Comparison of ENCODE assay signal across 1 cellular context in the genomic region with DNA sequence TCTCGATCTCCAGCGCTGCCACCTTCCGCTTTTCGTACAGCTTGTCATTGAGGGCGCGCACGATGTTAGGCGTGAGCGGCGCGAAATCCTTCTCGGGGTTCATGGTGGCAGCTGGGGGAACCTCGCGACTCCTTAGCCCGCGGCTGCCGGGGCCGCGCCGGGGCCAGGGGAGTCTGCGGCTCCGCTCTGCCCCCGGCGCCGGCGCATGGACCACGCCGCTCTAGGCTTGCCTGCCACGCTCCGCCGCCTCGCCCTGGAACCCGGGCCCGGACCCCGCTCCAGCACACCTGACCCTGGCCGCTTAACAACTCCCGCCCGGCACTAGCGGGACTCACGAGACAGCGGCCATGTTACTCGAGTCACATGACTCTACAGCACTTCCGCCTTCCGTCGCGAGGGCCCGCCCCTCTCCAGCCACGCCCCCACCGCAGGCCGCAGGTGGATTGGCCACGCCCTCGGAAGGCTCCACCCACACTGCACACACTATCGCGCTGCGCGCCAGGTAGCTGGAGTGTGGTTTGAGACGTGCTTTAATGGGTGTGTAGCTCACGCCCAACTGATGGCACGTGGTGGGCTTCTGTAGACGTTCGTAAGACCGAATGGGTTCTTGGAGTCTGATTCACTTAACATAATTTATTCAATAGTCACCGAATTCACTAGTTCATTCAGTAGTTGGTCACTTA.
TF ChIP-seq lines count a peak whose summit lies in the region.

A gene (minus strand): TSS at position 361 of the 683 bp plus-strand sequence. CDS start 258 bp downstream, at position 103.

TF ChIP-seq in K562, 482 proteins besides CTCF, POLR2A, EP300 and RAD21 (continued from another document and continues in another):
- TF ChIP-seq, protein P1, sequence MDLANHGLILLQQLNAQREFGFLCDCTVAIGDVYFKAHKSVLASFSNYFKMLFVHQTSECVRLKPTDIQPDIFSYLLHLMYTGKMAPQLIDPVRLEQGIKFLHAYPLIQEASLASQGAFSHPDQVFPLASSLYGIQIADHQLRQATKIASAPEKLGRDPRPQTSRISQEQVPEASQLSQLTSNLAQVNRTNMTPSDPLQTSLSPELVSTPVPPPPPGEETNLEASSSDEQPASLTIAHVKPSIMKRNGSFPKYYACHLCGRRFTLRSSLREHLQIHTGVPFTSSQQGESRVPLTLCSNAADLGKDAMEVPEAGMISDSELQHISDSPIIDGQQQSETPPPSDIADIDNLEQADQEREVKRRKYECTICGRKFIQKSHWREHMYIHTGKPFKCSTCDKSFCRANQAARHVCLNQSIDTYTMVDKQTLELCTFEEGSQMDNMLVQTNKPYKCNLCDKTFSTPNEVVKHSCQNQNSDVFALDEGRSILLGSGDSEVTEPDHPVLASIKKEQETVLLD (IDR thresholded peaks at IDR 0.05), result no peak
- TF ChIP-seq ILF3 (IDR thresholded peaks at IDR 0.05; ENCODE audit: borderline replicate concordance) (no peak), STAG1 (CRISPR knock-in tag; IDR thresholded peaks at IDR 0.05; ENCODE audit: borderline replicate concordance) (0 out of 2 replicates have a peak, but pooled peaks have one; percentile 8), SMARCA4 (IDR thresholded peaks at IDR 0.05) (0 out of 2 replicates have a peak, but pooled peaks have one; percentile 13), ZNF143 (CRISPR knock-in tag; IDR thresholded peaks at IDR 0.05) (no peak), MAFF (IDR thresholded peaks at IDR 0.05; ENCODE audit: low read length) (no peak), RBM14 (IDR thresholded peaks at IDR 0.05; ENCODE audit: borderline replicate concordance, insufficient read depth, low read depth, low read length) (no peak), DACH1 (IDR thresholded peaks at IDR 0.05; ENCODE audit: partially characterized antibody) (no peak), ZNF316 (IDR thresholded peaks at IDR 0.05) (no peak), ZNF75A (CRISPR knock-in tag; IDR thresholded peaks at IDR 0.05) (no peak), DPF2 (IDR thresholded peaks at IDR 0.05) (no peak), NR2C2 (CRISPR knock-in tag; IDR thresholded peaks at IDR 0.05) (no peak), NR2C2 (tag; IDR thresholded peaks at IDR 0.05) (peak; percentile 49; the same call in 1 of the 2 replicates), XRCC4 (IDR thresholded peaks at IDR 0.05; ENCODE audit: extremely low read depth, insufficient read depth, insufficient read length) (no peak), CBX8 (IDR thresholded peaks at IDR 0.05; ENCODE audit: borderline replicate concordance, extremely low read depth, low read depth, low read length, poor library complexity, severe bottlenecking) (no peak), STAT5A (IDR thresholded peaks at IDR 0.05; ENCODE audit: borderline replicate concordance, low read length) (no peak), RCOR1 (IDR thresholded peaks at IDR 0.05; ENCODE audit: borderline replicate concordance in 1 of 2, low read depth in 2 of 2, low read length in 2 of 2) (peak in 1 of 2 experiments; percentile 35; a peak in 1 of 4 replicates), MBD2 (IDR thresholded peaks at IDR 0.05; ENCODE audit: borderline replicate concordance, low read depth) (peak; percentile 24; the same call in 1 of the 2 replicates), PTBP1 (IDR thresholded peaks at IDR 0.05; ENCODE audit: low read depth, low read length) (no peak), ETV5 (CRISPR knock-in tag; IDR thresholded peaks at IDR 0.05; ENCODE audit: low read depth) (peak; percentile 60; the same call in 1 of the 2 replicates), MEF2A (IDR thresholded peaks at IDR 0.05; ENCODE audit: control insufficient read depth, low read depth, low read length) (no peak), RBFOX2 (IDR thresholded peaks at IDR 0.05; ENCODE audit: low read depth, low read length) (peak; percentile 96)
- TF ChIP-seq, protein P2, sequence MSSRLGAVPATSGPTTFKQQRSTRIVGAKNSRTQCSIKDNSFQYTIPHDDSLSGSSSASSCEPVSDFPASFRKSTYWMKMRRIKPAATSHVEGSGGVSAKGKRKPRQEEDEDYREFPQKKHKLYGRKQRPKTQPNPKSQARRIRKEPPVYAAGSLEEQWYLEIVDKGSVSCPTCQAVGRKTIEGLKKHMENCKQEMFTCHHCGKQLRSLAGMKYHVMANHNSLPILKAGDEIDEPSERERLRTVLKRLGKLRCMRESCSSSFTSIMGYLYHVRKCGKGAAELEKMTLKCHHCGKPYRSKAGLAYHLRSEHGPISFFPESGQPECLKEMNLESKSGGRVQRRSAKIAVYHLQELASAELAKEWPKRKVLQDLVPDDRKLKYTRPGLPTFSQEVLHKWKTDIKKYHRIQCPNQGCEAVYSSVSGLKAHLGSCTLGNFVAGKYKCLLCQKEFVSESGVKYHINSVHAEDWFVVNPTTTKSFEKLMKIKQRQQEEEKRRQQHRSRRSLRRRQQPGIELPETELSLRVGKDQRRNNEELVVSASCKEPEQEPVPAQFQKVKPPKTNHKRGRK (tag; IDR thresholded peaks at IDR 0.05), result no peak
- TF ChIP-seq, protein P3, sequence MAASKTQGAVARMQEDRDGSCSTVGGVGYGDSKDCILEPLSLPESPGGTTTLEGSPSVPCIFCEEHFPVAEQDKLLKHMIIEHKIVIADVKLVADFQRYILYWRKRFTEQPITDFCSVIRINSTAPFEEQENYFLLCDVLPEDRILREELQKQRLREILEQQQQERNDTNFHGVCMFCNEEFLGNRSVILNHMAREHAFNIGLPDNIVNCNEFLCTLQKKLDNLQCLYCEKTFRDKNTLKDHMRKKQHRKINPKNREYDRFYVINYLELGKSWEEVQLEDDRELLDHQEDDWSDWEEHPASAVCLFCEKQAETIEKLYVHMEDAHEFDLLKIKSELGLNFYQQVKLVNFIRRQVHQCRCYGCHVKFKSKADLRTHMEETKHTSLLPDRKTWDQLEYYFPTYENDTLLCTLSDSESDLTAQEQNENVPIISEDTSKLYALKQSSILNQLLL (CRISPR knock-in tag; IDR thresholded peaks at IDR 0.05; ENCODE audit: borderline replicate concordance), result no peak
- TF ChIP-seq, protein P4, sequence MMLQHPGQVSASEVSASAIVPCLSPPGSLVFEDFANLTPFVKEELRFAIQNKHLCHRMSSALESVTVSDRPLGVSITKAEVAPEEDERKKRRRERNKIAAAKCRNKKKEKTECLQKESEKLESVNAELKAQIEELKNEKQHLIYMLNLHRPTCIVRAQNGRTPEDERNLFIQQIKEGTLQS (IDR thresholded peaks at IDR 0.05), result no peak
- TF ChIP-seq, protein P4 (CRISPR knock-in tag; conservative IDR thresholded peaks at IDR 0.05), result peak; percentile 62; the same call in 1 of the 2 replicates
- TF ChIP-seq, protein P5, sequence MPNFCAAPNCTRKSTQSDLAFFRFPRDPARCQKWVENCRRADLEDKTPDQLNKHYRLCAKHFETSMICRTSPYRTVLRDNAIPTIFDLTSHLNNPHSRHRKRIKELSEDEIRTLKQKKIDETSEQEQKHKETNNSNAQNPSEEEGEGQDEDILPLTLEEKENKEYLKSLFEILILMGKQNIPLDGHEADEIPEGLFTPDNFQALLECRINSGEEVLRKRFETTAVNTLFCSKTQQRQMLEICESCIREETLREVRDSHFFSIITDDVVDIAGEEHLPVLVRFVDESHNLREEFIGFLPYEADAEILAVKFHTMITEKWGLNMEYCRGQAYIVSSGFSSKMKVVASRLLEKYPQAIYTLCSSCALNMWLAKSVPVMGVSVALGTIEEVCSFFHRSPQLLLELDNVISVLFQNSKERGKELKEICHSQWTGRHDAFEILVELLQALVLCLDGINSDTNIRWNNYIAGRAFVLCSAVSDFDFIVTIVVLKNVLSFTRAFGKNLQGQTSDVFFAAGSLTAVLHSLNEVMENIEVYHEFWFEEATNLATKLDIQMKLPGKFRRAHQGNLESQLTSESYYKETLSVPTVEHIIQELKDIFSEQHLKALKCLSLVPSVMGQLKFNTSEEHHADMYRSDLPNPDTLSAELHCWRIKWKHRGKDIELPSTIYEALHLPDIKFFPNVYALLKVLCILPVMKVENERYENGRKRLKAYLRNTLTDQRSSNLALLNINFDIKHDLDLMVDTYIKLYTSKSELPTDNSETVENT (CRISPR knock-in tag; IDR thresholded peaks at IDR 0.05), result peak; percentile 60; the same call in 1 of the 2 replicates
- TF ChIP-seq, protein P6, sequence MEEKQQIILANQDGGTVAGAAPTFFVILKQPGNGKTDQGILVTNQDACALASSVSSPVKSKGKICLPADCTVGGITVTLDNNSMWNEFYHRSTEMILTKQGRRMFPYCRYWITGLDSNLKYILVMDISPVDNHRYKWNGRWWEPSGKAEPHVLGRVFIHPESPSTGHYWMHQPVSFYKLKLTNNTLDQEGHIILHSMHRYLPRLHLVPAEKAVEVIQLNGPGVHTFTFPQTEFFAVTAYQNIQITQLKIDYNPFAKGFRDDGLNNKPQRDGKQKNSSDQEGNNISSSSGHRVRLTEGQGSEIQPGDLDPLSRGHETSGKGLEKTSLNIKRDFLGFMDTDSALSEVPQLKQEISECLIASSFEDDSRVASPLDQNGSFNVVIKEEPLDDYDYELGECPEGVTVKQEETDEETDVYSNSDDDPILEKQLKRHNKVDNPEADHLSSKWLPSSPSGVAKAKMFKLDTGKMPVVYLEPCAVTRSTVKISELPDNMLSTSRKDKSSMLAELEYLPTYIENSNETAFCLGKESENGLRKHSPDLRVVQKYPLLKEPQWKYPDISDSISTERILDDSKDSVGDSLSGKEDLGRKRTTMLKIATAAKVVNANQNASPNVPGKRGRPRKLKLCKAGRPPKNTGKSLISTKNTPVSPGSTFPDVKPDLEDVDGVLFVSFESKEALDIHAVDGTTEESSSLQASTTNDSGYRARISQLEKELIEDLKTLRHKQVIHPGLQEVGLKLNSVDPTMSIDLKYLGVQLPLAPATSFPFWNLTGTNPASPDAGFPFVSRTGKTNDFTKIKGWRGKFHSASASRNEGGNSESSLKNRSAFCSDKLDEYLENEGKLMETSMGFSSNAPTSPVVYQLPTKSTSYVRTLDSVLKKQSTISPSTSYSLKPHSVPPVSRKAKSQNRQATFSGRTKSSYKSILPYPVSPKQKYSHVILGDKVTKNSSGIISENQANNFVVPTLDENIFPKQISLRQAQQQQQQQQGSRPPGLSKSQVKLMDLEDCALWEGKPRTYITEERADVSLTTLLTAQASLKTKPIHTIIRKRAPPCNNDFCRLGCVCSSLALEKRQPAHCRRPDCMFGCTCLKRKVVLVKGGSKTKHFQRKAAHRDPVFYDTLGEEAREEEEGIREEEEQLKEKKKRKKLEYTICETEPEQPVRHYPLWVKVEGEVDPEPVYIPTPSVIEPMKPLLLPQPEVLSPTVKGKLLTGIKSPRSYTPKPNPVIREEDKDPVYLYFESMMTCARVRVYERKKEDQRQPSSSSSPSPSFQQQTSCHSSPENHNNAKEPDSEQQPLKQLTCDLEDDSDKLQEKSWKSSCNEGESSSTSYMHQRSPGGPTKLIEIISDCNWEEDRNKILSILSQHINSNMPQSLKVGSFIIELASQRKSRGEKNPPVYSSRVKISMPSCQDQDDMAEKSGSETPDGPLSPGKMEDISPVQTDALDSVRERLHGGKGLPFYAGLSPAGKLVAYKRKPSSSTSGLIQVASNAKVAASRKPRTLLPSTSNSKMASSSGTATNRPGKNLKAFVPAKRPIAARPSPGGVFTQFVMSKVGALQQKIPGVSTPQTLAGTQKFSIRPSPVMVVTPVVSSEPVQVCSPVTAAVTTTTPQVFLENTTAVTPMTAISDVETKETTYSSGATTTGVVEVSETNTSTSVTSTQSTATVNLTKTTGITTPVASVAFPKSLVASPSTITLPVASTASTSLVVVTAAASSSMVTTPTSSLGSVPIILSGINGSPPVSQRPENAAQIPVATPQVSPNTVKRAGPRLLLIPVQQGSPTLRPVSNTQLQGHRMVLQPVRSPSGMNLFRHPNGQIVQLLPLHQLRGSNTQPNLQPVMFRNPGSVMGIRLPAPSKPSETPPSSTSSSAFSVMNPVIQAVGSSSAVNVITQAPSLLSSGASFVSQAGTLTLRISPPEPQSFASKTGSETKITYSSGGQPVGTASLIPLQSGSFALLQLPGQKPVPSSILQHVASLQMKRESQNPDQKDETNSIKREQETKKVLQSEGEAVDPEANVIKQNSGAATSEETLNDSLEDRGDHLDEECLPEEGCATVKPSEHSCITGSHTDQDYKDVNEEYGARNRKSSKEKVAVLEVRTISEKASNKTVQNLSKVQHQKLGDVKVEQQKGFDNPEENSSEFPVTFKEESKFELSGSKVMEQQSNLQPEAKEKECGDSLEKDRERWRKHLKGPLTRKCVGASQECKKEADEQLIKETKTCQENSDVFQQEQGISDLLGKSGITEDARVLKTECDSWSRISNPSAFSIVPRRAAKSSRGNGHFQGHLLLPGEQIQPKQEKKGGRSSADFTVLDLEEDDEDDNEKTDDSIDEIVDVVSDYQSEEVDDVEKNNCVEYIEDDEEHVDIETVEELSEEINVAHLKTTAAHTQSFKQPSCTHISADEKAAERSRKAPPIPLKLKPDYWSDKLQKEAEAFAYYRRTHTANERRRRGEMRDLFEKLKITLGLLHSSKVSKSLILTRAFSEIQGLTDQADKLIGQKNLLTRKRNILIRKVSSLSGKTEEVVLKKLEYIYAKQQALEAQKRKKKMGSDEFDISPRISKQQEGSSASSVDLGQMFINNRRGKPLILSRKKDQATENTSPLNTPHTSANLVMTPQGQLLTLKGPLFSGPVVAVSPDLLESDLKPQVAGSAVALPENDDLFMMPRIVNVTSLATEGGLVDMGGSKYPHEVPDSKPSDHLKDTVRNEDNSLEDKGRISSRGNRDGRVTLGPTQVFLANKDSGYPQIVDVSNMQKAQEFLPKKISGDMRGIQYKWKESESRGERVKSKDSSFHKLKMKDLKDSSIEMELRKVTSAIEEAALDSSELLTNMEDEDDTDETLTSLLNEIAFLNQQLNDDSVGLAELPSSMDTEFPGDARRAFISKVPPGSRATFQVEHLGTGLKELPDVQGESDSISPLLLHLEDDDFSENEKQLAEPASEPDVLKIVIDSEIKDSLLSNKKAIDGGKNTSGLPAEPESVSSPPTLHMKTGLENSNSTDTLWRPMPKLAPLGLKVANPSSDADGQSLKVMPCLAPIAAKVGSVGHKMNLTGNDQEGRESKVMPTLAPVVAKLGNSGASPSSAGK (IDR thresholded peaks at IDR 0.05), result peak; percentile 88
- TF ChIP-seq, protein P7, sequence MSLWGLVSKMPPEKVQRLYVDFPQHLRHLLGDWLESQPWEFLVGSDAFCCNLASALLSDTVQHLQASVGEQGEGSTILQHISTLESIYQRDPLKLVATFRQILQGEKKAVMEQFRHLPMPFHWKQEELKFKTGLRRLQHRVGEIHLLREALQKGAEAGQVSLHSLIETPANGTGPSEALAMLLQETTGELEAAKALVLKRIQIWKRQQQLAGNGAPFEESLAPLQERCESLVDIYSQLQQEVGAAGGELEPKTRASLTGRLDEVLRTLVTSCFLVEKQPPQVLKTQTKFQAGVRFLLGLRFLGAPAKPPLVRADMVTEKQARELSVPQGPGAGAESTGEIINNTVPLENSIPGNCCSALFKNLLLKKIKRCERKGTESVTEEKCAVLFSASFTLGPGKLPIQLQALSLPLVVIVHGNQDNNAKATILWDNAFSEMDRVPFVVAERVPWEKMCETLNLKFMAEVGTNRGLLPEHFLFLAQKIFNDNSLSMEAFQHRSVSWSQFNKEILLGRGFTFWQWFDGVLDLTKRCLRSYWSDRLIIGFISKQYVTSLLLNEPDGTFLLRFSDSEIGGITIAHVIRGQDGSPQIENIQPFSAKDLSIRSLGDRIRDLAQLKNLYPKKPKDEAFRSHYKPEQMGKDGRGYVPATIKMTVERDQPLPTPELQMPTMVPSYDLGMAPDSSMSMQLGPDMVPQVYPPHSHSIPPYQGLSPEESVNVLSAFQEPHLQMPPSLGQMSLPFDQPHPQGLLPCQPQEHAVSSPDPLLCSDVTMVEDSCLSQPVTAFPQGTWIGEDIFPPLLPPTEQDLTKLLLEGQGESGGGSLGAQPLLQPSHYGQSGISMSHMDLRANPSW (CRISPR knock-in tag; IDR thresholded peaks at IDR 0.05), result 0 out of 2 replicates have a peak, but pooled peaks have one; percentile 87
